8 cellular contexts compared by ENCODE assay signal in the genomic region with DNA sequence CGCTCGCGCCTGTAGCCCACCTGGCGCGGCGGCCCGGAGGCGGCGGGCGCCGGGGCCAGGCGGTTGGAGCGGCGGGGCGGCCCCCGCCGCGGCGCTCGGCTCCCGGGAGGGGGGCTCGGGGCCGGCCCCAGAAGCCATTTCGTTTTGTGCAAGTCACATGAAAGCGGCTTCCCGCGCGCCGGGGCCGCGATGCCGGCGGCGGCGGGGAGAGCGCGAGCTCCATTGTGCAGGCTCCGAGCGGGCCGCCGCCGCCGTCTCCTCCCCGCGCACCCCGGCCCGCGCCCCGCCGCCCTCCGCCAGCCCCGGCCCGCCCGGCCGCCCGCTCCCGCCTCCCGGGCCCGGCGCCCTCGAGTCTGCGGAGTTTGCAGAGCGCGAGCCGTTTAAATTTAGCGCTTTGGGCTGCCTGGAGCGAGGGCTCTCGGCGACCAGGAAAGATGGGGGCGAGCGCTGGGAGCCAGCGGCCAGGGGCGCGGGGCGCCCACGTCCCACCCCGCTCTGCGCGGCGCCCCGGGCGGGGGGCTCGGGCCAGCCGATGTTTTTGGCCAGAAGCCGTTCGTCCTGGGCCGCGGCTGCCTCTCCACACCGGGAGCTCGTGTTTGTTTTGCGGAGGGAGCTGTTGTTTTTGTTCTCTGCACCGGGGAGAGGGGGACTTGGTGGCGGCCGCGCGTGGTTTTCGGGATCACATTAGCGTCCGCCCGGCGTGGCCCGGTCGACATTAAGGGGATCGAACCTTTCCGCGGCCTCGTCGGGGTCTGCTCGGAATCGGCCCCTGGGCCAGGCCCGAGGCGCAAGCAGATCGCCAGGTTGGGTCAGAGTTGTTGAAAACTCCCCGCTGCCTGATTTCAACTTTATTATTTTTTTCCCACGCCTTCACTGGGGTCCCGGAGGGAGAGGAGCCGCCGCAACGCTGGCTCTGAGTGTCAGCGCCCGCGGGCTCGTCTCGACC. TPM values are rescaled to one million over a fixed set of nuclear protein-coding genes. Genes with fewer than 3 reads are reported as not detected.
A peak's percentile ranks its signal among the peaks of the same experiment; 100 is the strongest.
DNase-seq lines count a peak whose midpoint lies in the region; ATAC-seq and TF ChIP-seq lines count a peak whose summit lies in the region.

No MANE protein-coding gene starts in this region.

- H3K4me1 Mint-ChIP-seq in brain = peaks cover 39% of the 10 kb centered on the region

- H3K27ac Mint-ChIP-seq in brain = peak overlapping the region; percentile 98

- H3K27ac ChIP-seq in Panc1 (ENCODE audit: low read length) (peak overlapping the region; percentile 90), skeletal muscle tissue (ENCODE audit: low read depth, low read length) (peak overlapping the region; percentile 89)

- H3K9me3 ChIP-seq in Panc1 (ENCODE audit: control insufficient read depth, insufficient read depth, low read depth, low read length) (no peaks in the 10 kb centered on the region), skeletal muscle tissue (ENCODE audit: control insufficient read depth in 3 of 3, low read length in 3 of 3) (peaks cover 0 to 2% (median 0%) of the 10 kb centered on the region in 3 donors)

- TF ChIP-seq CTCF in Panc1 (IDR thresholded peaks at IDR 0.05) = no peak
- TF ChIP-seq CTCF in brain (conservative IDR thresholded peaks at IDR 0.05) = no peak

- ATAC-seq in Panc1 = peak; percentile 39
- ATAC-seq in HG02973 (IDR thresholded peaks at IDR 0.05; ENCODE audit: unreplicated experiment) = no peak

- peak overlapping the region; percentile 95 to 98 (median 96) for H3K4me3 Mint-ChIP-seq in brain

- CTCF ChIA-PET in Panc1 (lab: Charles Lee) = interaction anchor here (0.5 kb wide), 1 partner anchor 124 kb away, joined by 3 read pairs; no protein-coding TSS in a partner anchor

- in situ Hi-C loops in Panc1 (cut with HindIII; ENCODE audit: low pct_unique_long_range_greater_than_20kb, low sequenced_read_pairs) = no loop called here

- no peaks in the 10 kb centered on the region; the same call in 1 of the 2 replicates for H3K36me3 ChIP-seq in Panc1 (ENCODE audit: control insufficient read depth, insufficient read depth, low read length)
- no peaks in the 10 kb centered on the region for H3K36me3 ChIP-seq in skeletal muscle tissue (ENCODE audit: control insufficient read depth in 3 of 3, insufficient read depth in 3 of 3, low read length in 3 of 3)

- H3K36me3 Mint-ChIP-seq in brain = peaks cover 14% of the 10 kb centered on the region

- H3K4me1 ChIP-seq in Panc1 (ENCODE audit: control insufficient read depth, insufficient read depth, low read length) (peaks cover 18% of the 10 kb centered on the region), skeletal muscle tissue (ENCODE audit: control insufficient read depth in 3 of 3, insufficient read depth in 3 of 3, low read length in 3 of 3) (peaks cover 36 to 40% (median 38%) of the 10 kb centered on the region in 3 donors)

- POLR2A ChIA-PET in Panc1 (lab: Charles Lee) = no interaction called here

- peak overlapping the region; percentile 77 to 89 (median 87) for H3K9ac ChIP-seq in skeletal muscle tissue (ENCODE audit: low read depth in 1 of 3, low read length in 3 of 3)

- peak overlapping the region; percentile 69 to 76 for H3K4me3 ChIP-seq in Panc1 (ENCODE audit: low read depth in 2 of 2, low read length in 2 of 2)
- H3K4me3 ChIP-seq in skeletal muscle tissue (ENCODE audit: low read length in 3 of 3) = peak overlapping the region; percentile 54 to 76 (median 76)

- DNase-seq in NCI-H510A treated with DMSO at 0.1 percent for 48 hours (lab: John Stamatoyannopoulos, UW) (peak; percentile 33), NCI-H510A (lab: John Stamatoyannopoulos, UW) (no peak), Panc1 (ENCODE audit: low read depth, low spot score) (no peak), iPS-NIHi11 (ENCODE audit: low spot score) (peak; percentile 74), amniotic stem cell (lab: John Stamatoyannopoulos, UW) (no peak)

- no TSS peak for BruUV-seq in Panc1 (replicated peaks; lab: Mats Ljungman, UMichigan)

- H3K27me3 ChIP-seq in Panc1 (ENCODE audit: control insufficient read depth, insufficient read depth, low read length) = no peaks in the 10 kb centered on the region
- H3K27me3 ChIP-seq in skeletal muscle tissue (ENCODE audit: control insufficient read depth in 3 of 3, insufficient read depth in 3 of 3, low read length in 3 of 3) = no peaks in the 10 kb centered on the region

- intact Hi-C loops in Panc1 (cut with micrococcal nuclease; ENCODE audit: unreplicated experiment) = no loop called here

- H3K9me3 Mint-ChIP-seq in brain = peaks cover 12 to 26% (median 19%) of the 10 kb centered on the region in 5 experiments

- peaks cover 10% of the 10 kb centered on the region for H3K27me3 Mint-ChIP-seq in brain

RNA-seq across cellular contexts. Expression of gene BCL7A, which starts 1.0 kb away (rescaled TPM):
- total RNA-seq in Panc1 (2021; ENCODE audit: unreplicated experiment) (14.5 TPM), skeletal muscle tissue (9.4 TPM)
- 15.1 TPM for polyA plus RNA-seq in Panc1 (2012; ENCODE audit: insufficient read length)
- polyA plus RNA-seq in brain (ENCODE audit: insufficient read depth, low read depth, low replicate concordance) = 24.1 TPM

RNA-seq across cellular contexts. Expression of gene MLXIP, which starts 55.9 kb away (rescaled TPM):
- total RNA-seq in Panc1 (2021; ENCODE audit: unreplicated experiment) (124 TPM), skeletal muscle tissue (10.4 TPM)
- 115 TPM for polyA plus RNA-seq in Panc1 (2012; ENCODE audit: insufficient read length)
- polyA plus RNA-seq in brain (ENCODE audit: insufficient read depth, low read depth, low replicate concordance) = 29.1 TPM

Comparison
In these comparisons a context has a peak if more than half of its experiments do, and no peak if none do; other contexts are left out.
1. DNase-seq: peak in NCI-H510A treated with DMSO at 0.1 percent for 48 hours (single experiment) and iPS-NIHi11 (single experiment); none in NCI-H510A (single experiment), Panc1 (single experiment) and amniotic stem cell (single experiment).
2. RNA of gene MLXIP, which starts 55.9 kb away (total RNA-seq): 124 TPM in Panc1 (single experiment); 10.4 TPM in skeletal muscle tissue (single experiment); every median in the first group is over 10 times any median in the second.